ENCODE assay signal across 22 cellular contexts in the genomic region with DNA sequence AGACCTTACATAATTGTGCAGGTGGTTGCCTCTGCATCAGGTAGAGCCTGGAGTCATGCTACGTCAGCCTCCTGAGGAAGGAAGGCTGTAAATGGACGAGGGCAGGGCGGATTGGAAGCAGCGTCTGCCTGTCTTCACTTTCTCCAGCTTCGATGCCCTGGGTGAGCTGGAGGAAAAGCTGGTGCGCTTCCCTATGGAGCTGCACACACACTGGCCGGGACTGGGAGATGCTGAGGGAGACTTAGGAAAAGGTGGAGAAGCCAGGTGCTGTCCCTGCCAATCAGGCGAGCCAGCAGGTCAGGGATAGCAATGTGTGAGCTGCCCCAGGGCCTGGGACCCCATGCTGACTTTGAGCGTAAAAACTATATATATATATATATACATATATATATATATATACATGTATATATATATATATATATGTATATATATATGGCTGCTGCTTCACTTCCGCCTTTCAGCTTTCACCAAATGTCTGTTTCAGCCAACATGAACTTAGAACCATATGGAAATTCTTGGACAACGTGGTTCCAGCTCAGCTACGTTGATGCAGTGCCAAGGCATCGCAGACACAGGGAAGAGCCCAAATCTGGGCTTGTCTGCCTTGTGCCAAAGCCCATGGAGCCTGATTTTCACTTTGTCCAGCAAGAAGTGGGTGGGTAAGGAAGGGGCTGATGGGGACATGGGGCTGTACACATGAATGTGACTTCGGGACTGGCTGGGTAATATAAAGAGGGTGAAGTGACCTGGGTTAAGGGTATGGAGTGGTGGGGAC.
DNase-seq lines count a peak whose midpoint lies in the region; ATAC-seq and TF ChIP-seq lines count a peak whose summit lies in the region.
"Had no signal": no experiment of that assay in that cellular context is flagged by ENCODE, and none has a peak within 500 bp of the region (broad histone marks: within the 10 kb centered on the region; RNA-seq: fewer than 3 reads in every experiment).

No MANE protein-coding gene starts in this region.

- H3K23ac ChIP-seq in mesendoderm (ENCODE audit: low read length): no peak overlapping the region

- no peak overlapping the region for H2BK5ac ChIP-seq in mesendoderm (ENCODE audit: low read length)

- no peak overlapping the region for H3K9ac ChIP-seq in mesendoderm (ENCODE audit: low read length)
- H3K9ac ChIP-seq: BLaER1 had no signal

- no peak for TF ChIP-seq CTCF in right atrium auricular region (IDR thresholded peaks at IDR 0.05)
- no peak for TF ChIP-seq CTCF in psoas muscle (IDR thresholded peaks at IDR 0.05)

- H4K8ac ChIP-seq in mesendoderm (ENCODE audit: low read depth, low read length): no peak overlapping the region

- no peaks in the 10 kb centered on the region for H3K9me3 ChIP-seq in right atrium auricular region
- no peaks in the 10 kb centered on the region for H3K9me3 ChIP-seq in psoas muscle
- H3K9me3 ChIP-seq: MG63 had no signal

- no peak overlapping the region for H2BK15ac ChIP-seq in mesendoderm (replicated peaks; ENCODE audit: low read depth)

- no peak overlapping the region for H3K18ac ChIP-seq in mesendoderm (ENCODE audit: low read length)

- ATAC-seq in GM18868 (IDR thresholded peaks at IDR 0.05; ENCODE audit: unreplicated experiment) (no peak), psoas muscle (no peak)
- ATAC-seq: Panc1 had no signal

- no peaks in the 10 kb centered on the region for H3K27me3 ChIP-seq in mesendoderm (ENCODE audit: insufficient read depth, low read length, poor library complexity)
- H3K27me3 ChIP-seq in right atrium auricular region: no peaks in the 10 kb centered on the region
- H3K27me3 ChIP-seq in psoas muscle (ENCODE audit: insufficient read depth in 3 of 3, low read length in 2 of 3): peaks cover 0 to 5% (median 0%) of the 10 kb centered on the region in 3 donors
- H3K27me3 ChIP-seq: BLaER1, MG63 had no signal

- no peaks in the 10 kb centered on the region for H3K79me1 ChIP-seq in mesendoderm (ENCODE audit: low read length)

- H3K4me3 ChIP-seq in mesendoderm (ENCODE audit: low read length): no peak overlapping the region
- H3K4me3 ChIP-seq in right atrium auricular region: no peak overlapping the region
- H3K4me3 ChIP-seq in psoas muscle: no peak overlapping the region
- H3K4me3 ChIP-seq: BLaER1, MG63 had no signal

- intact Hi-C loops in psoas muscle (cut with DNase I): no loop called here

- no peak overlapping the region for H3K4ac ChIP-seq in mesendoderm (ENCODE audit: low read depth, low read length)

- H3K79me2 ChIP-seq in mesendoderm (ENCODE audit: control insufficient read depth, insufficient read depth, low read length): no peaks in the 10 kb centered on the region

- H2AK5ac ChIP-seq in mesendoderm (ENCODE audit: low read length): no peak overlapping the region

- H3K27ac ChIP-seq in mesendoderm (ENCODE audit: low read depth, low read length): no peak overlapping the region
- H3K27ac ChIP-seq in right atrium auricular region: no peak overlapping the region
- H3K27ac ChIP-seq in psoas muscle: no peak overlapping the region
- H3K27ac ChIP-seq: BLaER1, RWPE1 had no signal

- H3K4me1 ChIP-seq in mesendoderm (ENCODE audit: control insufficient read depth, low read depth, low read length): no peaks in the 10 kb centered on the region
- H3K4me1 ChIP-seq in right atrium auricular region: no peaks in the 10 kb centered on the region
- H3K4me1 ChIP-seq in psoas muscle: no peaks in the 10 kb centered on the region

- H4K5ac ChIP-seq in mesendoderm (ENCODE audit: low read length): peak overlapping the region; percentile 25

- no peak overlapping the region for H3K56ac ChIP-seq in mesendoderm (ENCODE audit: low read length)

- H3K4me2 ChIP-seq in mesendoderm (ENCODE audit: low read length): no peak overlapping the region
- H3K4me2 ChIP-seq: BLaER1 had no signal

- no peaks in the 10 kb centered on the region for H3K36me3 ChIP-seq in mesendoderm (ENCODE audit: control insufficient read depth, insufficient read depth, low read length)
- no peaks in the 10 kb centered on the region for H3K36me3 ChIP-seq in right atrium auricular region
- H3K36me3 ChIP-seq in psoas muscle (ENCODE audit: insufficient read depth in 1 of 2, low read depth in 1 of 2): no peaks in the 10 kb centered on the region
- H3K36me3 ChIP-seq: BLaER1, MG63 had no signal

- no CpG with 5 or more reads among the region's 14 CpGs for WGBS in mesendoderm (ENCODE audit: extremely low coverage, insufficient coverage, low lambda C conversion rate)
- 67 to 75% (median 73%) methylated on average over 14 of the region's 14 CpGs for WGBS in psoas muscle, 3 donors

- DNase-seq in activated effector memory CD4-positive, alpha-beta T cell treated with anti-CD3 and anti-CD28 coated beads, Interleukin-2, amount 50 U/mL, for 16 hours: peak; percentile 34
- no peak for DNase-seq in activated effector memory CD4-positive, alpha-beta T cell treated with Interleukin-2 at 50 U/mL for 16 hours
- DNase-seq in NCI-H446 treated with DMSO at 0.1 percent for 48 hours (lab: John Stamatoyannopoulos, UW): peak; percentile 44
- no peak for DNase-seq in mesendoderm
- DNase-seq in right atrium auricular region (ENCODE audit: low spot score): no peak
- DNase-seq in psoas muscle: no peak
- DNase-seq: CD4-positive, alpha-beta T cell; COR-L47; DMS79 treated with DMSO at 0.1 percent for 48 hours; KBM-7; MG63; NCI-H1105 treated with DMSO at 0.1 percent for 48 hours; NCI-H146; NCI-H2081; NCI-H2227 treated with DMSO at 0.1 percent for 48 hours; NCI-H510A; NCI-H69; SHP77 had no signal

- no peak overlapping the region for H2BK120ac ChIP-seq in mesendoderm (ENCODE audit: low read depth, low read length)

Comparison
In these comparisons a context has a peak if more than half of its experiments do, and no peak if none do; other contexts are left out.
1. DNase-seq: peak in activated effector memory CD4-positive, alpha-beta T cell treated with anti-CD3 and anti-CD28 coated beads, Interleukin-2, amount 50 U/mL, for 16 hours (single experiment) and NCI-H446 treated with DMSO at 0.1 percent for 48 hours (single experiment); none in activated effector memory CD4-positive, alpha-beta T cell treated with Interleukin-2 at 50 U/mL for 16 hours (single experiment), mesendoderm (single experiment), right atrium auricular region (single experiment) and psoas muscle (0 of 2).